Comparison of ENCODE assay signal across 15 cellular contexts in the genomic region with DNA sequence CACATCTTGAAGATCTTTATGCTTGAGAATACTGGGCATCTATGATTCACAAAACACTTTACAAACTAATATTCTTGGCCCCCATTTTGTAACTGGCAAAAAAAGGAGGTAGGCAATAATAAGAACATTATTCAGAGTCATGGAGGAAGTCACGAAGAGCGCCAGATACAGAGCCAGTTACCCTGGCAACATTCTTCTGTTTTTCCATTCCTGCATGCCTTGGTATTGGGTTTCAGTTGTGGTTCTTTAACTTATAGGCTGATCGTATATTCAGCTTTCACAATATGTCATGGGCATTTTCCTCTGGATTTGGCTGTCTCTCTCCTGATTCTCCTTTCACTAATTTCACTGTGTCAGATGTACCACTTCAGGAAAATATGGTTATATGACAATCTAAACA.
"Had no signal": no experiment of that assay in that cellular context is flagged by ENCODE, and none has a peak within 500 bp of the region (broad histone marks: within the 10 kb centered on the region; RNA-seq: fewer than 3 reads in every experiment).

No MANE protein-coding gene starts in this region.

- H3K27me3 ChIP-seq: adrenal gland, neutrophil had no signal

- ATAC-seq: effector memory CD8-positive, alpha-beta T cell had no signal

- H3K27ac ChIP-seq: adrenal gland, epithelial cell of prostate, neutrophil, skin epidermis had no signal

- H3K9me3 ChIP-seq: adrenal gland had no signal

- H3K4me3 Mint-ChIP-seq: activated B cell treated with CpG ODN at 0.5 μM for 24 hours; activated CD4-positive, alpha-beta T cell treated with anti-CD3 and anti-CD28 coated beads, Interleukin-2, amount 10 ng/mL, durations not matched to agents 24 days and 14 days; activated T-helper 1 cell treated with anti-CD3 and anti-CD28 coated beads, Interleukin-12 subunit alpha, Interleukin-12 subunit beta, Interleukin-2, Interleukin-4 antibody, amounts not matched to agents 30 ng/mL and 10 ng/mL and 1 ng/mL, durations not matched to agents 14 hours and 24 hours and 36 hours; effector memory CD8-positive, alpha-beta T cell had no signal

- H3K27me3 Mint-ChIP-seq: activated CD4-positive, alpha-beta T cell treated with anti-CD3 and anti-CD28 coated beads, Interleukin-2, amount 10 ng/mL, durations not matched to agents 24 days and 14 days had no signal

- DNase-seq: activated B cell treated with CpG ODN at 0.5 μM for 24 hours; activated CD4-positive, alpha-beta T cell treated with anti-CD3 and anti-CD28 coated beads, Interleukin-2, amount 10 ng/mL, durations not matched to agents 24 days and 14 days; activated naive CD4-positive, alpha-beta T cell treated with Interleukin-2 at 50 U/mL for 16 hours; adrenal gland; central memory CD4-positive, alpha-beta T cell; cortex of kidney; effector memory CD8-positive, alpha-beta T cell; hypothalamus; midbrain; posterior cingulate gyrus had no signal

- H3K27ac Mint-ChIP-seq: activated B cell treated with CpG ODN at 0.5 μM for 24 hours; activated CD4-positive, alpha-beta T cell treated with anti-CD3 and anti-CD28 coated beads, Interleukin-2, amount 10 ng/mL, durations not matched to agents 24 days and 14 days; activated T-helper 1 cell treated with anti-CD3 and anti-CD28 coated beads, Interleukin-12 subunit alpha, Interleukin-12 subunit beta, Interleukin-2, Interleukin-4 antibody, amounts not matched to agents 30 ng/mL and 10 ng/mL and 1 ng/mL, durations not matched to agents 14 hours and 24 hours and 36 hours; effector memory CD8-positive, alpha-beta T cell had no signal

- H3K4me1 ChIP-seq: adrenal gland had no signal

- H3K36me3 ChIP-seq: adrenal gland, neutrophil had no signal

- H3K4me3 ChIP-seq: adrenal gland, lung, skin epidermis had no signal

- H3K4me1 Mint-ChIP-seq: activated B cell treated with CpG ODN at 0.5 μM for 24 hours; activated CD4-positive, alpha-beta T cell treated with anti-CD3 and anti-CD28 coated beads, Interleukin-2, amount 10 ng/mL, durations not matched to agents 24 days and 14 days had no signal
